In the genomic region with DNA sequence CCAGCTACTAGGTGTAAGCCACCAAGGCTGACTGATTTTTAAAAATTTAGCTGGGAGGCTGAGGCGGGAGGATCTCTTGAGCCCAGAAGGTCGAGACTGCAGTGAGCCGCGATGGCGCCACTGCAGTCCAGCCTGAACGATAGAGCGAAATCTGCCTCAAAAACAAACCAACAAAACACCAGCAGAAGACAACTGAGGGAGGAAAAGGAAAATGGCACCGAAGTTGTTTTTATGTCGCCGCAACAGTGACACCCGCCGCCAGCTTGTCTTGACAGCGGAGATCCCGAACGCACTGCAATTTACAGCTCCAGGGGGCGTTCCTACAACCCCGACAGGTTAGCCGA, we compare ENCODE assay signal across 8 cellular contexts. TPM values are rescaled to one million over a fixed set of nuclear protein-coding genes. Genes with fewer than 3 reads are reported as not detected.
A peak's percentile ranks its signal among the peaks of the same experiment; 100 is the strongest.
DNase-seq lines count a peak whose midpoint lies in the region; ATAC-seq and TF ChIP-seq lines count a peak whose summit lies in the region.

No MANE protein-coding gene starts in this region.

- H3K4me1 ChIP-seq in BLaER1 = peaks cover 15% of the 10 kb centered on the region
- H3K4me1 ChIP-seq in body of pancreas = peaks cover 10% of the 10 kb centered on the region
- no peaks in the 10 kb centered on the region for H3K4me1 ChIP-seq in muscle layer of duodenum (ENCODE audit: control insufficient read depth in 1 of 2, insufficient read depth in 2 of 2, low read length in 2 of 2)

- DNase-seq in body of pancreas (no peak), NCI-H146 treated with DMSO at 0.1 percent for 48 hours (lab: John Stamatoyannopoulos, UW; ENCODE audit: unreplicated experiment) (no peak), mucosa of gallbladder (ENCODE audit: low spot score) (no peak)

- TF ChIP-seq CTCF in body of pancreas (IDR thresholded peaks at IDR 0.05) = no peak

- H3K9ac ChIP-seq in BLaER1 = no peak overlapping the region

- H3K4me3 ChIP-seq in BLaER1 (peak overlapping the region; percentile 53; the same call in 1 of the 2 replicates), body of pancreas (no peak overlapping the region), muscle layer of duodenum (ENCODE audit: low read depth in 1 of 2, low read length in 2 of 2) (peak overlapping the region; percentile 60 to 99)

- intact Hi-C loops in body of pancreas (cut with DNase I) = loop anchor here (10.0 kb wide), 1 partner anchor 522 kb away; no protein-coding TSS in a partner anchor

- H3K9me3 ChIP-seq in BLaER1 (no peaks in the 10 kb centered on the region), body of pancreas (no peaks in the 10 kb centered on the region), muscle layer of duodenum (ENCODE audit: control insufficient read depth in 1 of 2, low read length in 2 of 2) (no peaks in the 10 kb centered on the region)

- no peaks in the 10 kb centered on the region for H4K20me1 ChIP-seq in BLaER1

- peaks cover 11% of the 10 kb centered on the region for H3K27me3 ChIP-seq in BLaER1
- peaks cover 0 to 5% of the 10 kb centered on the region in 2 donors for H3K27me3 ChIP-seq in body of pancreas
- H3K27me3 ChIP-seq in muscle layer of duodenum (ENCODE audit: low read depth, low read length) = peaks cover 9% of the 10 kb centered on the region

- H3K4me2 ChIP-seq in BLaER1 = peak overlapping the region; percentile 75

- 2 to 10% methylated on average over 15 to 18 of the region's 18 CpGs for WGBS in body of pancreas, 2 donors

- TF ChIP-seq POLR2A in body of pancreas (IDR thresholded peaks at IDR 0.05) = peak in 1 of 3 donors; percentile 36

- H3K27ac ChIP-seq in BLaER1 = no peak overlapping the region
- H3K27ac ChIP-seq in body of pancreas = peak overlapping the region in 3 of 4 donors; percentile 16 to 88 (median 53)
- H3K27ac ChIP-seq in muscle layer of duodenum (ENCODE audit: low read length) = no peak overlapping the region

- ATAC-seq in HG02943 (IDR thresholded peaks at IDR 0.05; ENCODE audit: low read depth, unreplicated experiment) = peak; percentile 8
- ATAC-seq in body of pancreas = no peak
- no peak for ATAC-seq in HG02884 (IDR thresholded peaks at IDR 0.05; ENCODE audit: unreplicated experiment)
- ATAC-seq in HG03460 (IDR thresholded peaks at IDR 0.05; ENCODE audit: unreplicated experiment) = no peak

- peaks cover 26% of the 10 kb centered on the region for H3K36me3 ChIP-seq in BLaER1
- H3K36me3 ChIP-seq in body of pancreas (replicated peaks in 1 of 2; ENCODE audit: insufficient read depth in 1 of 2, low read depth in 2 of 2) = no peaks in the 10 kb centered on the region
- peaks cover 13 to 19% of the 10 kb centered on the region in 2 donors for H3K36me3 ChIP-seq in muscle layer of duodenum (ENCODE audit: control insufficient read depth in 1 of 2, insufficient read depth in 2 of 2, low read length in 2 of 2)

RNA-seq across cellular contexts. Expression of a gene that starts 0.3 kb away (rescaled TPM):
- 10 to 100 TPM; 24.9 to 51.4 TPM for total RNA-seq in body of pancreas
- total RNA-seq in mucosa of gallbladder = 35.2 TPM

RNA-seq across cellular contexts. Expression of a gene that starts 14.1 kb away (rescaled TPM):
- total RNA-seq in body of pancreas = under 1 TPM; under 0.01 to 0.52 TPM
- total RNA-seq in mucosa of gallbladder = 3.4 TPM

RNA-seq across cellular contexts. Expression of a gene that starts 14.8 kb away (rescaled TPM):
- total RNA-seq in body of pancreas (under 1 TPM in 1 of 2 donors, not detected in 1; 0.78 TPM), mucosa of gallbladder (1.8 TPM)

RNA-seq across cellular contexts. Expression of a gene that starts 23.4 kb away (rescaled TPM):
- 1 to 10 TPM; 1.6 to 4.6 TPM for total RNA-seq in body of pancreas
- 3.5 TPM for total RNA-seq in mucosa of gallbladder

RNA-seq across cellular contexts. Expression of a gene that starts 28.2 kb away (rescaled TPM):
- total RNA-seq in body of pancreas (10 to 100 TPM; 49.4 to 68.7 TPM), mucosa of gallbladder (112 TPM)

Comparison
In these comparisons a context has a peak if more than half of its experiments do, and no peak if none do; other contexts are left out.
1. H3K27ac ChIP-seq: peak in body of pancreas (3 of 4); none in BLaER1 (single experiment) and muscle layer of duodenum (single experiment).
2. H3K4me3 ChIP-seq: peak in BLaER1 (single experiment) and muscle layer of duodenum (2 of 2); none in body of pancreas (0 of 2).